Comparison of ENCODE assay signal across 1 cellular context in the genomic region with DNA sequence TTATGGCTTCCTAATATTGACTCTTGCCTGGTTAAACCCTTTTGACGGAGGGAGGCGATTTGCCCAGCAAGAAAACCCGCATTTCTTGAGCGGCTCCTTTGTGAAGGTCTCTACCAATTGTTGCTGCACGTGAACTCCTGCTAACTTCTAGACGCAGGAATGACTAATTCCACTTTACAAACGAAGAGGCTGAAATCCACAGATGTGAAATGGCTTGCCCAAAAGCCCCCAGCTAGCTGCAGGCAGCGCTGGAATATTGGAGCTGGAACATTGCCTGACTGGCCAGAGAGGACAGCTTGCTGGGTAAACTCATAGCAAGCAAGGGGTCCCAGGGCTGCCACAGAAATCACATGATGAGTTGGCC.
TF ChIP-seq lines count a peak whose summit lies in the region.

No MANE protein-coding gene starts in this region.

TF ChIP-seq in HepG2, 621 proteins besides CTCF, POLR2A, EP300 and RAD21:
- TF ChIP-seq BHLHE40 (IDR thresholded peaks at IDR 0.05; ENCODE audit: low read length) (peak; percentile 35; the same call in 1 of the 2 replicates), SRY (CRISPR knock-in tag; IDR thresholded peaks at IDR 0.05) (0 out of 2 replicates have a peak, but pooled peaks have one; percentile 10), SSRP1 (CRISPR knock-in tag; IDR thresholded peaks at IDR 0.05) (peak; percentile 80; the same call in 1 of the 2 replicates), CCDC6 (CRISPR knock-in tag; IDR thresholded peaks at IDR 0.05) (peak; percentile 17; the same call in 1 of the 2 replicates), ZNF749 (CRISPR knock-in tag; IDR thresholded peaks at IDR 0.05; ENCODE audit: borderline replicate concordance) (0 out of 2 replicates have a peak, but pooled peaks have one; percentile 10), SOX6 (IDR thresholded peaks at IDR 0.05) (no peak), SOX6 (CRISPR knock-in tag; IDR thresholded peaks at IDR 0.05) (no peak), ZNF619 (CRISPR knock-in tag; IDR thresholded peaks at IDR 0.05) (no peak), KDM2A (CRISPR knock-in tag; IDR thresholded peaks at IDR 0.05; ENCODE audit: borderline replicate concordance, low read depth) (no peak), ZNF816 (CRISPR knock-in tag; IDR thresholded peaks at IDR 0.05; ENCODE audit: borderline replicate concordance) (no peak), KAT7 (CRISPR knock-in tag; IDR thresholded peaks at IDR 0.05; ENCODE audit: borderline replicate concordance) (peak; percentile 13; the same call in 1 of the 2 replicates), ZFP1 (CRISPR knock-in tag; IDR thresholded peaks at IDR 0.05) (0 out of 2 replicates have a peak, but pooled peaks have one; percentile 14), ZNF546 (CRISPR knock-in tag; conservative IDR thresholded peaks at IDR 0.05) (0 out of 2 replicates have a peak, but pooled peaks have one; percentile 42)
- TF ChIP-seq, protein P1, sequence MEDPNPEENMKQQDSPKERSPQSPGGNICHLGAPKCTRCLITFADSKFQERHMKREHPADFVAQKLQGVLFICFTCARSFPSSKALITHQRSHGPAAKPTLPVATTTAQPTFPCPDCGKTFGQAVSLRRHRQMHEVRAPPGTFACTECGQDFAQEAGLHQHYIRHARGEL (CRISPR knock-in tag; IDR thresholded peaks at IDR 0.05): 0 out of 2 replicates have a peak, but pooled peaks have one; percentile 4
- TF ChIP-seq, protein P2, sequence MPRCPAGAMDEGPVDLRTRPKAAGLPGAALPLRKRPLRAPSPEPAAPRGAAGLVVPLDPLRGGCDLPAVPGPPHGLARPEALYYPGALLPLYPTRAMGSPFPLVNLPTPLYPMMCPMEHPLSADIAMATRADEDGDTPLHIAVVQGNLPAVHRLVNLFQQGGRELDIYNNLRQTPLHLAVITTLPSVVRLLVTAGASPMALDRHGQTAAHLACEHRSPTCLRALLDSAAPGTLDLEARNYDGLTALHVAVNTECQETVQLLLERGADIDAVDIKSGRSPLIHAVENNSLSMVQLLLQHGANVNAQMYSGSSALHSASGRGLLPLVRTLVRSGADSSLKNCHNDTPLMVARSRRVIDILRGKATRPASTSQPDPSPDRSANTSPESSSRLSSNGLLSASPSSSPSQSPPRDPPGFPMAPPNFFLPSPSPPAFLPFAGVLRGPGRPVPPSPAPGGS (CRISPR knock-in tag; IDR thresholded peaks at IDR 0.05): 0 out of 2 replicates have a peak, but pooled peaks have one; percentile 0
